In the genomic region with DNA sequence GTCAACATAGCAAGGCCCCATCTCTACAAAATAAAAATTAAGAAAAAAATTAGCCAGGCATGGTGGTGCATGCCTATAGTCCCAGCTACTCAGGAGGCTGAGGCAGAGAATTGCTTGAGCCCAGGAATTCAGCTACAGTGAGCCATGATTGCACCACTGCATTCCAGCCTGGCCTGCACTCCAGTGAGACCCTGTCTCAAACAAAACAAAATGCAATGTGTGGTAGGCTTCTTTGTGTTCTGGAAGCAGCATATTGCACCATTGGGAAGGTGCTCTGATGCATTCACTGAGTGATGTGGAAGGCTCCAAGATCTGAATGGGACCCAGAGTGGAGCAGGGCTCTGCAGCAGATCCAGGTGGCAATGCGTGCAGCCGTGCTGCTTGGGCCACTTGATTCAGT, we compare ENCODE assay signal across 25 cellular contexts.
"Had no signal": no experiment of that assay in that cellular context is flagged by ENCODE, and none has a peak within 500 bp of the region (broad histone marks: within the 10 kb centered on the region; RNA-seq: fewer than 3 reads in every experiment).

No MANE protein-coding gene starts in this region.

- ATAC-seq: WTC11 had no signal

- DNase-seq: activated gamma-delta T cell; activated naive CD4-positive, alpha-beta T cell treated with Interleukin-2 at 50 U/mL for 16 hours; activated T-cell treated with anti-CD3 and anti-CD28 coated beads, Interleukin-2, amount 50 U/mL, for 24 hours; adrenal gland; anterior cingulate cortex; central memory CD4-positive, alpha-beta T cell; Kasumi-1; NCI-H1092; NCI-H1436 treated with DMSO at 0.1 percent for 48 hours; NCI-H1694 treated with DMSO at 0.1 percent for 48 hours; NCI-H2029; NCI-H345; NCI-H524 treated with DMSO at 0.1 percent for 48 hours; Peyer's patch; RPMI8226; SHP77 treated with DMSO at 0.1 percent for 48 hours; SK-N-SH had no signal

- H3K36me3 Mint-ChIP-seq: activated naive CD4-positive, alpha-beta T cell treated with anti-CD3 and anti-CD28 coated beads, Interleukin-2, amount 50 U/mL, for 24 hours; WTC11 had no signal

- H3K27ac ChIP-seq: adrenal gland, brain microvascular endothelial cell, Peyer's patch, SJSA1 had no signal

- H3K4me1 Mint-ChIP-seq: activated naive CD4-positive, alpha-beta T cell treated with anti-CD3 and anti-CD28 coated beads, Interleukin-2, amount 50 U/mL, for 24 hours had no signal

- H3K4me3 Mint-ChIP-seq: activated CD4-positive, alpha-beta T cell treated with anti-CD3 and anti-CD28 coated beads for 36 hours; activated CD4-positive, alpha-beta T cell treated with anti-CD3 and anti-CD28 coated beads, Interleukin-2, amount 10 ng/mL, durations not matched to agents 7 days and 5 days; activated CD8-positive, alpha-beta T cell treated with anti-CD3 and anti-CD28 coated beads, Interleukin-2, amount 10 ng/mL, durations not matched to agents 7 days and 5 days; activated naive CD4-positive, alpha-beta T cell treated with anti-CD3 and anti-CD28 coated beads, Interleukin-2, amount 50 U/mL, for 24 hours; activated T-cell treated with anti-CD3 and anti-CD28 coated beads, Interleukin-2, amount 50 U/mL, for 24 hours; WTC11 had no signal

- H3K27ac Mint-ChIP-seq: activated CD4-positive, alpha-beta T cell treated with anti-CD3 and anti-CD28 coated beads for 36 hours; activated CD4-positive, alpha-beta T cell treated with anti-CD3 and anti-CD28 coated beads, Interleukin-2, amount 10 ng/mL, durations not matched to agents 7 days and 5 days; activated CD8-positive, alpha-beta T cell treated with anti-CD3 and anti-CD28 coated beads, Interleukin-2, amount 10 ng/mL, durations not matched to agents 7 days and 5 days; activated naive CD4-positive, alpha-beta T cell treated with anti-CD3 and anti-CD28 coated beads, Interleukin-2, amount 50 U/mL, for 24 hours; activated T-cell treated with anti-CD3 and anti-CD28 coated beads, Interleukin-2, amount 50 U/mL, for 24 hours; activated T-helper 2 cell treated with anti-CD3 and anti-CD28 coated beads, Interferon-gamma antibody, Interleukin-2, Interleukin-4, amounts not matched to agents 10 μg/mL and 5 μg/mL and 100 μg/mL, durations not matched to agents 14 hours and 24 hours and 36 hours; WTC11 had no signal

- H3K9me3 Mint-ChIP-seq: activated CD4-positive, alpha-beta T cell treated with anti-CD3 and anti-CD28 coated beads, Interleukin-2, amount 10 ng/mL, durations not matched to agents 7 days and 5 days; activated naive CD4-positive, alpha-beta T cell treated with anti-CD3 and anti-CD28 coated beads, Interleukin-2, amount 50 U/mL, for 24 hours; activated T-cell treated with anti-CD3 and anti-CD28 coated beads, Interleukin-2, amount 50 U/mL, for 24 hours; activated T-helper 2 cell treated with anti-CD3 and anti-CD28 coated beads, Interferon-gamma antibody, Interleukin-2, Interleukin-4, amounts not matched to agents 10 μg/mL and 5 μg/mL and 100 μg/mL, durations not matched to agents 14 hours and 24 hours and 36 hours; WTC11 had no signal
